In the genomic region with DNA sequence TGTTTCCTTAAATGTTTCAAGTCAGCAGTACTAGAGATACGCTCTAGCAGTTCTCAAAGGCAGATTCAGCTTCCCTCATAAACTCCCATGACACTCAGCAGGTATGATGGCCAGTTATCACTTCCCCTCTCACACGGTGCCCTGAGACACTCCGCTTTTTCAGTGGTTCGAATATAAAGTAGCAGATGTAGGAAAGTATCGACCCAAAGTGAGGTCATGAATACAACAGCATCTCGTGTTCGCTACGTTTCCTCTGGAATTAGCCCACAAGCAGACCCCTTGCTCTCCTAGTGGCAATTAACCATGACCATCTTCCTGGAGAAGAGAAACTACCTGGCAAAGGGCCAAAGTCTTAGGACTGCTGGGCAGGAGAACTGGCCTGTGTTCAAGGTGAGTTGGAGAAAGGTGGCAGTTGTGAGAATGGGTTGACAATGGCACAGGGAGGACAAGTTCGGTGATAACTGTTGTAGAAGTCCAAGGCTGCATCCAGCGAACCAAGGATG, we compare ENCODE assay signal across 6 cellular contexts. TPM values are rescaled to one million over a fixed set of nuclear protein-coding genes. Genes with fewer than 3 reads are reported as not detected.
DNase-seq lines count a peak whose midpoint lies in the region; ATAC-seq lines count a peak whose summit lies in the region.

No MANE protein-coding gene starts in this region.

- no peaks in the 10 kb centered on the region for H3K79me1 ChIP-seq in mesendoderm (ENCODE audit: low read length)

- H3K27ac ChIP-seq in mesendoderm (ENCODE audit: low read depth, low read length): no peak overlapping the region

- no peak overlapping the region for H3K4me3 ChIP-seq in mesendoderm (ENCODE audit: low read length)

- H3K4ac ChIP-seq in mesendoderm (ENCODE audit: low read depth, low read length): no peak overlapping the region

- WGBS in mesendoderm (ENCODE audit: extremely low coverage, insufficient coverage, low lambda C conversion rate): no CpG with 5 or more reads among the region's 10 CpGs

- H3K18ac ChIP-seq in mesendoderm (ENCODE audit: low read length): no peak overlapping the region

- peak; percentile 67 for ATAC-seq in HG03159 (IDR thresholded peaks at IDR 0.05; ENCODE audit: unreplicated experiment)

- H3K79me2 ChIP-seq in mesendoderm (ENCODE audit: control insufficient read depth, insufficient read depth, low read length): no peaks in the 10 kb centered on the region

- H3K23ac ChIP-seq in mesendoderm (ENCODE audit: low read length): no peak overlapping the region

- peaks cover 19% of the 10 kb centered on the region for H3K36me3 ChIP-seq in mesendoderm (ENCODE audit: control insufficient read depth, insufficient read depth, low read length)

- H3K4me1 ChIP-seq in mesendoderm (ENCODE audit: control insufficient read depth, low read depth, low read length): no peaks in the 10 kb centered on the region

- no peak overlapping the region for H3K56ac ChIP-seq in mesendoderm (ENCODE audit: low read length)

- no peaks in the 10 kb centered on the region for H3K27me3 ChIP-seq in mesendoderm (ENCODE audit: insufficient read depth, low read length, poor library complexity)

- DNase-seq in GM19238 (ENCODE audit: insufficient read length, low spot score): peak; percentile 40
- peak; percentile 57 for DNase-seq in left kidney (ENCODE audit: low read depth, low spot score)
- no peak for DNase-seq in NCI-H524 (lab: John Stamatoyannopoulos, UW)
- DNase-seq in activated CD4-positive, alpha-beta T cell treated with anti-CD3 and anti-CD28 coated beads for 48 hours: no peak
- no peak for DNase-seq in mesendoderm

- H2BK5ac ChIP-seq in mesendoderm (ENCODE audit: low read length): no peak overlapping the region

- no peak overlapping the region for H2BK15ac ChIP-seq in mesendoderm (replicated peaks; ENCODE audit: low read depth)

- no peak overlapping the region for H3K9ac ChIP-seq in mesendoderm (ENCODE audit: low read length)

- H2BK120ac ChIP-seq in mesendoderm (ENCODE audit: low read depth, low read length): no peak overlapping the region

- no peak overlapping the region for H2AK5ac ChIP-seq in mesendoderm (ENCODE audit: low read length)

- H4K8ac ChIP-seq in mesendoderm (ENCODE audit: low read depth, low read length): no peak overlapping the region

- no peak overlapping the region for H4K5ac ChIP-seq in mesendoderm (ENCODE audit: low read length)

- H3K4me2 ChIP-seq in mesendoderm (ENCODE audit: low read length): no peak overlapping the region

RNA-seq across cellular contexts. Expression of a gene that starts 9.3 kb away (rescaled TPM):
- 24.5 TPM for polyA plus RNA-seq in mesendoderm (2013, experiment 1 of 2)
- polyA plus RNA-seq in mesendoderm (2013, experiment 2 of 2): 24.9 TPM

RNA-seq across cellular contexts. Expression of a gene that starts 9.4 kb away (rescaled TPM):
- polyA plus RNA-seq in mesendoderm (2013, experiment 1 of 2): 33.1 TPM
- 33.0 TPM for polyA plus RNA-seq in mesendoderm (2013, experiment 2 of 2)

RNA-seq across cellular contexts. Expression of a gene that starts 29.2 kb away (rescaled TPM):
- polyA plus RNA-seq in mesendoderm (2013, experiment 1 of 2): 795 TPM
- 787 TPM for polyA plus RNA-seq in mesendoderm (2013, experiment 2 of 2)

RNA-seq across cellular contexts. Expression of a gene that starts 36.2 kb away (rescaled TPM):
- polyA plus RNA-seq in mesendoderm (2013, experiment 1 of 2): 3.4 TPM
- polyA plus RNA-seq in mesendoderm (2013, experiment 2 of 2): 3.3 TPM

RNA-seq across cellular contexts. Expression of a gene that starts 44.4 kb away (rescaled TPM):
- polyA plus RNA-seq in mesendoderm (2013, experiment 1 of 2): 2.0 TPM
- 2.3 TPM for polyA plus RNA-seq in mesendoderm (2013, experiment 2 of 2)

Comparison
In these comparisons a context has a peak if more than half of its experiments do, and no peak if none do; other contexts are left out.
1. DNase-seq: peak in GM19238 (single experiment) and left kidney (single experiment); none in NCI-H524 (0 of 2), activated CD4-positive, alpha-beta T cell treated with anti-CD3 and anti-CD28 coated beads for 48 hours (single experiment) and mesendoderm (single experiment).